Comparison of ENCODE assay signal across 27 cellular contexts in genomic region chr9:93662952-93663572, GRCh38.
DNase-seq lines count a peak whose midpoint lies in the region; ATAC-seq and TF ChIP-seq lines count a peak whose summit lies in the region.
"Had no signal": no experiment of that assay in that cellular context is flagged by ENCODE, and none has a peak within 500 bp of the region (broad histone marks: within the 10 kb centered on the region; RNA-seq: fewer than 3 reads in every experiment).

No MANE protein-coding gene starts in this region.

- TF ChIP-seq CTCF in gastroesophageal sphincter (IDR thresholded peaks at IDR 0.05) (no peak), foreskin keratinocyte (conservative IDR thresholded peaks at IDR 0.05) (no peak)

- TF ChIP-seq EP300 in gastroesophageal sphincter (IDR thresholded peaks at IDR 0.05): no peak

- WGBS in gastroesophageal sphincter (ENCODE audit: low coverage in 1 of 2), 2 donors: 86 to 92% methylated on average over 3 of the region's 9 CpGs

- H3K27me3 ChIP-seq in gastroesophageal sphincter (no peaks in the 10 kb centered on the region), foreskin keratinocyte (no peaks in the 10 kb centered on the region)
- H3K27me3 ChIP-seq: BE2C, SJCRH30 had no signal

- ATAC-seq in left ventricle myocardium superior (no peak), left cardiac atrium (no peak), gastroesophageal sphincter (peak; percentile 16), sciatic nerve (no peak), foreskin keratinocyte (no peak)
- ATAC-seq: GM12878 had no signal

- H3K4me1 ChIP-seq in gastroesophageal sphincter: no peaks in the 10 kb centered on the region
- no peaks in the 10 kb centered on the region for H3K4me1 ChIP-seq in foreskin keratinocyte
- H3K4me1 ChIP-seq: BE2C, SJCRH30 had no signal

- DNase-seq in activated effector memory CD4-positive, alpha-beta T cell treated with anti-CD3 and anti-CD28 coated beads, Interleukin-2, amount 50 U/mL, for 16 hours: peak; percentile 59
- DNase-seq in activated effector memory CD4-positive, alpha-beta T cell treated with Interleukin-2 at 50 U/mL for 16 hours: no peak
- DNase-seq in left ventricle myocardium superior (peak; percentile 14), left cardiac atrium (no peak), sciatic nerve (ENCODE audit: low spot score) (peak; percentile 21), foreskin keratinocyte (no peak), erythroblast (lab: John Stamatoyannopoulos, UW) (no peak)
- DNase-seq: 8988T; ACHN; CD8-positive, alpha-beta memory T cell; DMS 273 treated with DMSO at 0.1 percent for 48 hours; DMS79; EL; GDM1; GM23248; H9; NCI-H1048; NCI-H1417; NCI-H1694; NCI-H2081; NCI-H2227 treated with DMSO at 0.1 percent for 48 hours; NCI-H526 treated with DMSO at 0.1 percent for 48 hours had no signal

- TF ChIP-seq POLR2A in gastroesophageal sphincter (IDR thresholded peaks at IDR 0.05) (no peak), erythroblast (IDR thresholded peaks at IDR 0.05; ENCODE audit: low read length) (no peak)

- peaks cover 0 to 92% of the 10 kb centered on the region in 2 donors for H3K36me3 ChIP-seq in gastroesophageal sphincter
- H3K36me3 ChIP-seq: BE2C had no signal

- intact Hi-C loops in left ventricle myocardium superior (cut with micrococcal nuclease) (no loop called here), left cardiac atrium (cut with DNase I) (no loop called here), sciatic nerve (cut with DNase I) (no loop called here)

- H3K27ac ChIP-seq in gastroesophageal sphincter (no peak overlapping the region), foreskin keratinocyte (no peak overlapping the region)
- H3K27ac ChIP-seq: GM23248, HL-60, SJCRH30 had no signal

- H3K4me3 ChIP-seq in gastroesophageal sphincter: no peak overlapping the region
- H3K4me3 ChIP-seq: GM12878, GM23248, SJCRH30 had no signal

- H3K9me3 ChIP-seq in gastroesophageal sphincter: no peaks in the 10 kb centered on the region
- H3K9me3 ChIP-seq: BE2C, SJCRH30 had no signal

Comparison
In these comparisons a context has a peak if more than half of its experiments do, and no peak if none do; other contexts are left out.
1. DNase-seq: peak in activated effector memory CD4-positive, alpha-beta T cell treated with anti-CD3 and anti-CD28 coated beads, Interleukin-2, amount 50 U/mL, for 16 hours (single experiment), left ventricle myocardium superior (single experiment) and sciatic nerve (single experiment); none in activated effector memory CD4-positive, alpha-beta T cell treated with Interleukin-2 at 50 U/mL for 16 hours (single experiment), left cardiac atrium (single experiment), foreskin keratinocyte (0 of 2) and erythroblast (0 of 2).